Comparison of ENCODE assay signal across 1 cellular context in genomic region chr11:66373261-66373660, GRCh38.
TF ChIP-seq lines count a peak whose summit lies in the region.

No MANE protein-coding gene starts in this region.

TF ChIP-seq in K562, 482 proteins besides CTCF, POLR2A, EP300 and RAD21:
- TF ChIP-seq CUX1 (CRISPR knock-in tag; IDR thresholded peaks at IDR 0.05) (no peak), KAT7 (CRISPR knock-in tag; IDR thresholded peaks at IDR 0.05; ENCODE audit: borderline replicate concordance) (no peak), ZNF24 (IDR thresholded peaks at IDR 0.05) (no peak), ZNF395 (CRISPR knock-in tag; IDR thresholded peaks at IDR 0.05) (no peak)
